Comparison of ENCODE assay signal across 1 cellular context in the genomic region with DNA sequence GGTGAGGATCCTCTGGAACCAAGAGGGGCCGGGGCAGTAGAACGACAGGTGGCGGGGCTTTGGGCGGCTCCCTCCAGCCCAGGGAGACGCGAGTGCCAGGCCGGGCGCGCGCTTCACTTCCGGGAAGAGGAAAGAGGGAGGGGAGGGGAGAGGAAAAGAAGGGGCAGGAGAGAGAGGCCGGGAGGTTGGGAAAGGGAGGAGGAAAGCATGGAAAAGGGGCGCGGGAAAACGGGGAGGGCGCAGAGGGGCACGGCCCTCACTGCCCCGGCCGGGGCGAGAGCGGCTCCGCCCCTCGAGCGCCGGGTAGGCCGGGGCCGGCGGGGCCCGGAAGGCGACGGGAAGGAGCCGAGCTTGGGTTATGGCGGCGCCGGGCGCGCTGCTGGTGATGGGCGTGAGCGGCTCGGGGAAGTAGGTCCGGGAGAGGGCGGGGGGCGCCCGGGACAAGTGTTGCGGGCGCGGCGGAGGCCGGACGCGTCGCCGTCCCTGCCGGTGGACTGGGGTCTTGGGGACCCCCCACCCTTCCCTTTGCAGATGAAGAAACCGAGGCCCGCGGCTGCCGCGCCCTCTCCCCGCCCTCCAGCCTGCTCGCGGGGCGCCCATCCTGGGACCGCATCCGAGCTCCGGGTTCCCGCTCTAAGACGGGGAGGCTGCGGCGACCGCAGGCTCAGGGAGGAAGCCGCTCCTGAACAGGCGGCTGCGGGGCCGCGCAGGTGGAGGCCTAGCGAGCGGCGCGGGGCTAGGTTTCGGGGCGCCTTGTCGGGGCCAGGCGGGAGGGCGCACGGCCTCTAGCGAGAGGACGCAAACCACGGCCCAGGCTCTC.
A peak's percentile ranks its signal among the peaks of the same experiment; 100 is the strongest.
TF ChIP-seq lines count a peak whose summit lies in the region.

Gene IDNK (plus strand): TSS at position 330 of the 820 bp plus-strand sequence. CDS start 29 bp downstream, at position 359.

TF ChIP-seq in K562, 482 proteins besides CTCF, POLR2A, EP300 and RAD21 (continued from another document and continues in another):
- no peak for TF ChIP-seq ZNF407 (IDR thresholded peaks at IDR 0.05; ENCODE audit: low read depth)
- no peak for TF ChIP-seq ILK (tag; IDR thresholded peaks at IDR 0.05; ENCODE audit: borderline replicate concordance, low read depth)
- no peak for TF ChIP-seq CREB5 (CRISPR knock-in tag; IDR thresholded peaks at IDR 0.05)
- TF ChIP-seq ZC3H4 (CRISPR knock-in tag; IDR thresholded peaks at IDR 0.05; ENCODE audit: borderline replicate concordance), result no peak
- no peak for TF ChIP-seq ZNF274 (IDR thresholded peaks at IDR 0.05; ENCODE audit: borderline replicate concordance, low read depth, low read length)
- TF ChIP-seq ZNF146 (CRISPR knock-in tag; IDR thresholded peaks at IDR 0.05; ENCODE audit: unreplicated experiment), result no peak
- TF ChIP-seq E2F3 (CRISPR knock-in tag; IDR thresholded peaks at IDR 0.05), result no peak
- no peak for TF ChIP-seq ZC3H11A (IDR thresholded peaks at IDR 0.05; ENCODE audit: low read depth, low read length)
- TF ChIP-seq, protein P1, sequence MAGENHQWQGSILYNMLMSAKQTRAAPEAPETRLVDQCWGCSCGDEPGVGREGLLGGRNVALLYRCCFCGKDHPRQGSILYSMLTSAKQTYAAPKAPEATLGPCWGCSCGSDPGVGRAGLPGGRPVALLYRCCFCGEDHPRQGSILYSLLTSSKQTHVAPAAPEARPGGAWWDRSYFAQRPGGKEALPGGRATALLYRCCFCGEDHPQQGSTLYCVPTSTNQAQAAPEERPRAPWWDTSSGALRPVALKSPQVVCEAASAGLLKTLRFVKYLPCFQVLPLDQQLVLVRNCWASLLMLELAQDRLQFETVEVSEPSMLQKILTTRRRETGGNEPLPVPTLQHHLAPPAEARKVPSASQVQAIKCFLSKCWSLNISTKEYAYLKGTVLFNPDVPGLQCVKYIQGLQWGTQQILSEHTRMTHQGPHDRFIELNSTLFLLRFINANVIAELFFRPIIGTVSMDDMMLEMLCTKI (IDR thresholded peaks at IDR 0.05; ENCODE audit: partially characterized antibody), result no peak
- TF ChIP-seq CHD4 (IDR thresholded peaks at IDR 0.05; ENCODE audit: insufficient read depth, insufficient replicate concordance, low read depth, low read length, poor library complexity, severe bottlenecking), result no peak
- TF ChIP-seq ZNF695 (CRISPR knock-in tag; IDR thresholded peaks at IDR 0.05), result no peak
- TF ChIP-seq KDM1A (IDR thresholded peaks at IDR 0.05), result no peak
- TF ChIP-seq FOXJ3 (CRISPR knock-in tag; IDR thresholded peaks at IDR 0.05), result no peak
- TF ChIP-seq, protein P2, sequence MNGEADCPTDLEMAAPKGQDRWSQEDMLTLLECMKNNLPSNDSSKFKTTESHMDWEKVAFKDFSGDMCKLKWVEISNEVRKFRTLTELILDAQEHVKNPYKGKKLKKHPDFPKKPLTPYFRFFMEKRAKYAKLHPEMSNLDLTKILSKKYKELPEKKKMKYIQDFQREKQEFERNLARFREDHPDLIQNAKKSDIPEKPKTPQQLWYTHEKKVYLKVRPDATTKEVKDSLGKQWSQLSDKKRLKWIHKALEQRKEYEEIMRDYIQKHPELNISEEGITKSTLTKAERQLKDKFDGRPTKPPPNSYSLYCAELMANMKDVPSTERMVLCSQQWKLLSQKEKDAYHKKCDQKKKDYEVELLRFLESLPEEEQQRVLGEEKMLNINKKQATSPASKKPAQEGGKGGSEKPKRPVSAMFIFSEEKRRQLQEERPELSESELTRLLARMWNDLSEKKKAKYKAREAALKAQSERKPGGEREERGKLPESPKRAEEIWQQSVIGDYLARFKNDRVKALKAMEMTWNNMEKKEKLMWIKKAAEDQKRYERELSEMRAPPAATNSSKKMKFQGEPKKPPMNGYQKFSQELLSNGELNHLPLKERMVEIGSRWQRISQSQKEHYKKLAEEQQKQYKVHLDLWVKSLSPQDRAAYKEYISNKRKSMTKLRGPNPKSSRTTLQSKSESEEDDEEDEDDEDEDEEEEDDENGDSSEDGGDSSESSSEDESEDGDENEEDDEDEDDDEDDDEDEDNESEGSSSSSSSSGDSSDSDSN (IDR thresholded peaks at IDR 0.05; ENCODE audit: borderline replicate concordance in 1 of 2, low read depth in 2 of 2, low read length in 2 of 2), result 0 out of 4 replicates have a peak, but pooled peaks of 1 of the 2 experiments have one; percentile 6
- TF ChIP-seq SREBF1 (IDR thresholded peaks at IDR 0.05; ENCODE audit: borderline replicate concordance, low read depth, low read length), result no peak
- no peak for TF ChIP-seq SP1 (CRISPR knock-in tag; IDR thresholded peaks at IDR 0.05)
- peak; percentile 41 for TF ChIP-seq POLR2B (IDR thresholded peaks at IDR 0.05; ENCODE audit: low read depth, partially characterized antibody)
- TF ChIP-seq HDAC2 (IDR thresholded peaks at IDR 0.05), result no peak
- peak; percentile 35 for TF ChIP-seq TAF1 (IDR thresholded peaks at IDR 0.05; ENCODE audit: control insufficient read depth, extremely low read depth, insufficient read depth, low read length, severe bottlenecking)
- no peak for TF ChIP-seq SRSF3 (IDR thresholded peaks at IDR 0.05; ENCODE audit: insufficient read depth, low read length)
- TF ChIP-seq, protein P3, sequence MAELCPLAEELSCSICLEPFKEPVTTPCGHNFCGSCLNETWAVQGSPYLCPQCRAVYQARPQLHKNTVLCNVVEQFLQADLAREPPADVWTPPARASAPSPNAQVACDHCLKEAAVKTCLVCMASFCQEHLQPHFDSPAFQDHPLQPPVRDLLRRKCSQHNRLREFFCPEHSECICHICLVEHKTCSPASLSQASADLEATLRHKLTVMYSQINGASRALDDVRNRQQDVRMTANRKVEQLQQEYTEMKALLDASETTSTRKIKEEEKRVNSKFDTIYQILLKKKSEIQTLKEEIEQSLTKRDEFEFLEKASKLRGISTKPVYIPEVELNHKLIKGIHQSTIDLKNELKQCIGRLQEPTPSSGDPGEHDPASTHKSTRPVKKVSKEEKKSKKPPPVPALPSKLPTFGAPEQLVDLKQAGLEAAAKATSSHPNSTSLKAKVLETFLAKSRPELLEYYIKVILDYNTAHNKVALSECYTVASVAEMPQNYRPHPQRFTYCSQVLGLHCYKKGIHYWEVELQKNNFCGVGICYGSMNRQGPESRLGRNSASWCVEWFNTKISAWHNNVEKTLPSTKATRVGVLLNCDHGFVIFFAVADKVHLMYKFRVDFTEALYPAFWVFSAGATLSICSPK (IDR thresholded peaks at IDR 0.05; ENCODE audit: borderline replicate concordance), result no peak
- TF ChIP-seq, protein P4, sequence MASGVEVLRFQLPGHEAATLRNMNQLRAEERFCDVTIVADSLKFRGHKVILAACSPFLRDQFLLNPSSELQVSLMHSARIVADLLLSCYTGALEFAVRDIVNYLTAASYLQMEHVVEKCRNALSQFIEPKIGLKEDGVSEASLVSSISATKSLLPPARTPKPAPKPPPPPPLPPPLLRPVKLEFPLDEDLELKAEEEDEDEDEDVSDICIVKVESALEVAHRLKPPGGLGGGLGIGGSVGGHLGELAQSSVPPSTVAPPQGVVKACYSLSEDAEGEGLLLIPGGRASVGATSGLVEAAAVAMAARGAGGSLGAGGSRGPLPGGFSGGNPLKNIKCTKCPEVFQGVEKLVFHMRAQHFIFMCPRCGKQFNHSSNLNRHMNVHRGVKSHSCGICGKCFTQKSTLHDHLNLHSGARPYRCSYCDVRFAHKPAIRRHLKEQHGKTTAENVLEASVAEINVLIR (CRISPR knock-in tag; IDR thresholded peaks at IDR 0.05), result no peak
- no peak for TF ChIP-seq FOXA3 (CRISPR knock-in tag; conservative IDR thresholded peaks at IDR 0.05 in 1 of 2, IDR thresholded peaks at IDR 0.05 in 1 of 2)
- TF ChIP-seq, protein P5, sequence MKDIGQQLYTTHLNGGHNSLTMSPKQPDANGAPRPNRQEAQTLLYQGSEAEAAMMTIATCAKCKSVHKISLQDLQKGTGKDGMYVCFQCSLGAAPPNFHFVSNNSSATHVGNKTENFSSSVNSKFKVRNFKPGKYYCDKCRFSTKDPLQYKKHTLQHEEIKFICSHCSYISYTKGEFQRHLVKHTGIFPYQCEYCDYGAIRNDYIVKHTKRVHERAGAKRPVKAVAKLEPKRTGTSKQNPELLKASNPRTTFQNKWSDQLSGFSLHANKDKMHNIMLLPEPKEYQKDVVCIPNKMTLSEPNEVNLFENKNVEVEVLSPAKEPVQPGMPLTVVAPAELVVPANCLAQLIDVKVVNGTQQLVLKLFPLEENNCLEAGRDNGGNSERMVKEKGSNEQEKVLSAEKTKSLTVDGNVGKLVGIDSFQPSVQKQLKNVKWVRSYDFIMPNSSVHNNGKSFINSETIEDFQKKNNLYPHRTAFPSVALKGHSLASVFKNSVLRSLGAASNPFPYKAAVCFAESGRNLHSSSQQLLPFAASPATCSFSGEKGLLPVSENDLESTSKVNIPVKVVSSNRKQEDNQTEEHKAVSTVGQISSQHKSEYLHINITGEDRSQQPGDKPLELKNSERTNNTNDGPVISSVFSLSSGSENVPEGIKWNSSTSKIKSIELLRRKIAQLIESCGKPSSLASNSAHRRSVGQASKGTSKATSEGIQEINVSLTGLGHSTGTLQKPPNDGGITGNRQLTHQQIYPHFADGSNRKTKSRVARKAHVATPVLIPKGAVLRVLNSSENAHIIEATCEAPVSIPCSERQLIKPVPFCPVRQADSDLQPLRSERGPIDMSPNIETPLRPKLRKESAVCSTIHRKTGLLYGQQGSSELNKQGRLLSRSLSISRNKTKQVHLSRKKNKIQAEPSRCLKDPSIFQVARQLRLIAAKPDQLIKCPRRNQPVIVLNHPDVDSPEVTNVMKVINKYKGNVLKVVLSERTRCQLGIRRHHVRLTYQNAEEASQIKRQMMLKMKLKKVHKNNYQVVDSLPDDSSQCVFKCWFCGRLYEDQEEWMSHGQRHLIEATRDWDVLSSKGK (CRISPR knock-in tag; IDR thresholded peaks at IDR 0.05), result no peak
- TF ChIP-seq HOXB6 (CRISPR knock-in tag; IDR thresholded peaks at IDR 0.05; ENCODE audit: borderline replicate concordance), result no peak
- TF ChIP-seq, protein P6, sequence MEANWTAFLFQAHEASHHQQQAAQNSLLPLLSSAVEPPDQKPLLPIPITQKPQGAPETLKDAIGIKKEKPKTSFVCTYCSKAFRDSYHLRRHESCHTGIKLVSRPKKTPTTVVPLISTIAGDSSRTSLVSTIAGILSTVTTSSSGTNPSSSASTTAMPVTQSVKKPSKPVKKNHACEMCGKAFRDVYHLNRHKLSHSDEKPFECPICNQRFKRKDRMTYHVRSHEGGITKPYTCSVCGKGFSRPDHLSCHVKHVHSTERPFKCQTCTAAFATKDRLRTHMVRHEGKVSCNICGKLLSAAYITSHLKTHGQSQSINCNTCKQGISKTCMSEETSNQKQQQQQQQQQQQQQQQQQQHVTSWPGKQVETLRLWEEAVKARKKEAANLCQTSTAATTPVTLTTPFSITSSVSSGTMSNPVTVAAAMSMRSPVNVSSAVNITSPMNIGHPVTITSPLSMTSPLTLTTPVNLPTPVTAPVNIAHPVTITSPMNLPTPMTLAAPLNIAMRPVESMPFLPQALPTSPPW (CRISPR knock-in tag; IDR thresholded peaks at IDR 0.05), result peak; percentile 70
